14 cellular contexts compared by ENCODE assay signal in the genomic region with DNA sequence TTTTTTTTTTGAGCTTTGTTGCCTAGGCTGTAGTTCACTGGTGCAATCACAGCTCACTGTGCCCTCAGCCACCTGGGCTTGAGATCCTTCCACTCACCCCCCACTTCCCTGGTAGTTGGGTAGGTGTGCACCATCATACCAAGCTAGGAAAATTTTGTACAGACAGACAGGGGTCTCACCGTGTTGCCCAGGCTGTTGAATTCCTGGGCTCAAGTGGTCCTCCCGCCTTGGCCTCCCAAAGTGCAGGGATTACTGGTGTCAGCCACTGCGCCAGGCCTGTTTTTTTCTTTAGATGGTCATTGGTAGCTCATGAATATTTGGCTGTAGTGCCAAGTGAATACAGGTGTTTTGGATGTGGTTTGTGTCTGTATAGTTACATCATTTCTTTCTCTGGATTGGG. TPM values are rescaled to one million over a fixed set of nuclear protein-coding genes. Genes with fewer than 3 reads are reported as not detected.
DNase-seq lines count a peak whose midpoint lies in the region; ATAC-seq and TF ChIP-seq lines count a peak whose summit lies in the region.
"Had no signal": no experiment of that assay in that cellular context is flagged by ENCODE, and none has a peak within 500 bp of the region (broad histone marks: within the 10 kb centered on the region; RNA-seq: fewer than 3 reads in every experiment).

No MANE protein-coding gene starts in this region.

- peaks cover 11% of the 10 kb centered on the region for H4K20me1 ChIP-seq in mammary epithelial cell (ENCODE audit: insufficient read depth, low read length)

- H3K27me3 ChIP-seq in mammary epithelial cell (ENCODE audit: insufficient read depth, low read length) (no peaks in the 10 kb centered on the region), transverse colon (no peaks in the 10 kb centered on the region), left lung (no peaks in the 10 kb centered on the region)

- H3K27ac ChIP-seq in mammary epithelial cell (ENCODE audit: insufficient read depth, low read depth, low read length) (no peak overlapping the region), transverse colon (peak overlapping the region in 3 of 4 donors; percentile 21 to 79 (median 22)), left lung (peak overlapping the region in 1 of 2 donors; percentile 23)

- no peak overlapping the region for H3K4me2 ChIP-seq in mammary epithelial cell (ENCODE audit: insufficient read depth, low read depth, low read length)

- H3K36me3 ChIP-seq in mammary epithelial cell (ENCODE audit: insufficient read depth, low read length) (peaks cover 37% of the 10 kb centered on the region), transverse colon (peaks cover 0 to 37% (median 14%) of the 10 kb centered on the region in 4 donors), left lung (peaks cover 0 to 94% of the 10 kb centered on the region in 2 donors)

- WGBS in mammary epithelial cell (ENCODE audit: low coverage, missing lambda C conversion rate) = no CpG with 5 or more reads among the region's 3 CpGs
- WGBS in transverse colon (ENCODE audit: low coverage in 1 of 2), 2 donors = 86 to 100% methylated on average over 2 to 3 of the region's 3 CpGs

- H3K4me3 ChIP-seq in mammary epithelial cell (replicated peaks in 1 of 3; ENCODE audit: insufficient read depth in 1 of 3, low read depth in 2 of 3, low read length in 3 of 3) (no peak overlapping the region), transverse colon (no peak overlapping the region), left lung (no peak overlapping the region)

- TF ChIP-seq POLR2A in transverse colon (IDR thresholded peaks at IDR 0.05) = no peak

- TF ChIP-seq CTCF in MCF 10A (IDR thresholded peaks at IDR 0.05; ENCODE audit: unreplicated experiment) (no peak), mammary epithelial cell (conservative IDR thresholded peaks at IDR 0.05 in 1 of 2, IDR thresholded peaks at IDR 0.05 in 1 of 2; ENCODE audit: extremely low read depth in 1 of 2, insufficient read depth in 1 of 2, low read depth in 1 of 2, low read length in 2 of 2) (no peak), mesothelial cell of epicardium (IDR thresholded peaks at IDR 0.05; ENCODE audit: unreplicated experiment) (no peak), transverse colon (IDR thresholded peaks at IDR 0.05) (no peak), left lung (IDR thresholded peaks at IDR 0.05) (no peak)

- dilution Hi-C loops in mammary epithelial cell (cut with HindIII; ENCODE audit: low sequenced_read_pairs) = no loop called here

- H3K36me3 Mint-ChIP-seq in MCF 10A (ENCODE audit: insufficient read depth, unreplicated experiment) (peaks cover 92% of the 10 kb centered on the region), mesothelial cell of epicardium (peaks cover 27% of the 10 kb centered on the region)
- H3K36me3 Mint-ChIP-seq in activated naive CD4-positive, alpha-beta T cell treated with anti-CD3 and anti-CD28 coated beads, Interleukin-2, amount 50 U/mL, for 72 hours = peaks cover 16 to 39% of the 10 kb centered on the region in 2 donors

- DNase-seq in MCF 10A (ENCODE audit: unreplicated experiment) (no peak), mammary epithelial cell (no peak), mesothelial cell of epicardium (ENCODE audit: low spot score in 2 of 2, unreplicated experiment in 2 of 2) (no peak), transverse colon (no peak), NK-92 (lab: John Stamatoyannopoulos, UW; ENCODE audit: unreplicated experiment) (no peak), left lung (no peak)
- DNase-seq in activated naive CD4-positive, alpha-beta T cell treated with anti-CD3 and anti-CD28 coated beads, Interleukin-2, amount 50 U/mL, for 72 hours (ENCODE audit: low spot score in 2 of 2) = no peak
- DNase-seq: activated CD4-positive, alpha-beta T cell treated with anti-CD3 and anti-CD28 coated beads, Interleukin-2, amount 50 U/mL, for 1 hour; AML-193; anterior cingulate cortex; hippocampal formation; NCI-H1105 treated with DMSO at 0.1 percent for 48 hours; NCI-H748 treated with DMSO at 0.1 percent for 48 hours had no signal

- H3K4me3 Mint-ChIP-seq in MCF 10A (ENCODE audit: unreplicated experiment) (peak overlapping the region; percentile 48), mesothelial cell of epicardium (no peak overlapping the region)

- H3K4me1 ChIP-seq in mammary epithelial cell (ENCODE audit: insufficient read depth, low read length) (peaks cover 55% of the 10 kb centered on the region), transverse colon (peaks cover 10 to 70% (median 33%) of the 10 kb centered on the region in 4 donors), left lung (peaks cover 37 to 67% of the 10 kb centered on the region in 2 donors)

- no TSS peak for BruUV-seq in MCF 10A (replicated peaks; lab: Mats Ljungman, UMichigan)
- BruUV-seq in mammary epithelial cell (replicated peaks; lab: Mats Ljungman, UMichigan) = no TSS peak

- H3K9ac ChIP-seq in mammary epithelial cell (ENCODE audit: insufficient read depth, low read length) = no peak overlapping the region

- CTCF ChIA-PET in MCF 10A (lab: Yijun Ruan, JAX) = interaction anchor here (0.6 to 3.0 kb wide), 8 partner anchors 8 to 139 kb away, joined by 3 to 14 read pairs (median 4); a partner anchor contains a TSS
- CTCF ChIA-PET in mammary epithelial cell (lab: Charles Lee; ENCODE audit: low non-redundant PET) = no interaction called here

- peaks cover 87% of the 10 kb centered on the region for H3K79me2 ChIP-seq in mammary epithelial cell (ENCODE audit: insufficient read depth, low read length)

- H3K4me1 Mint-ChIP-seq in MCF 10A (ENCODE audit: insufficient read depth, unreplicated experiment) = peaks cover 63% of the 10 kb centered on the region
- peaks cover 55% of the 10 kb centered on the region for H3K4me1 Mint-ChIP-seq in mesothelial cell of epicardium

- in situ Hi-C loops in mammary epithelial cell (cut with MboI; ENCODE audit: low sequenced_read_pairs in 2 of 2) = loop anchor here in 1 of 2 donors (5.0 kb wide), 1 partner anchor 41 kb away; no protein-coding TSS in a partner anchor
- in situ Hi-C loops in transverse colon (cut with MboI; ENCODE audit: low pct_ligation_motif_present in 1 of 4, low pct_unique_long_range_greater_than_20kb in 1 of 4, low sequenced_read_pairs in 3 of 4) = loop anchor here in 3 of 4 donors (25.0 kb wide), 2 partner anchors 116 to 966 kb away; a partner anchor contains a TSS

- H3K9me3 Mint-ChIP-seq in MCF 10A (ENCODE audit: unreplicated experiment) (no peaks in the 10 kb centered on the region), mesothelial cell of epicardium (no peaks in the 10 kb centered on the region)
- no peaks in the 10 kb centered on the region for H3K9me3 Mint-ChIP-seq in activated naive CD4-positive, alpha-beta T cell treated with anti-CD3 and anti-CD28 coated beads, Interleukin-2, amount 50 U/mL, for 72 hours

- intact Hi-C loops in MCF 10A (cut with micrococcal nuclease) = no loop called here
- intact Hi-C loops in mammary epithelial cell (cut with micrococcal nuclease) = no loop called here
- intact Hi-C loops in transverse colon (cut with DNase I; ENCODE audit: low total_unique reads) = no loop called here
- intact Hi-C loops in left lung (cut with DNase I) = loop anchor here in 1 of 2 donors (5.0 kb wide), 1 partner anchor 41 kb away; no protein-coding TSS in a partner anchor

- ATAC-seq in activated naive CD4-positive, alpha-beta T cell treated with anti-CD3 and anti-CD28 coated beads, Interleukin-2, amount 50 U/mL, for 72 hours = no peak
- ATAC-seq in left lung = no peak
- ATAC-seq in HG03442 (IDR thresholded peaks at IDR 0.05; ENCODE audit: unreplicated experiment) = no peak

- no peak overlapping the region for H2AFZ ChIP-seq in mammary epithelial cell (ENCODE audit: low read depth, low read length)

- H3K27me3 Mint-ChIP-seq in MCF 10A (ENCODE audit: insufficient read depth, unreplicated experiment) = no peaks in the 10 kb centered on the region
- H3K27me3 Mint-ChIP-seq in mesothelial cell of epicardium (ENCODE audit: low read depth) = no peaks in the 10 kb centered on the region

- peak overlapping the region; percentile 84 for H3K27ac Mint-ChIP-seq in MCF 10A (ENCODE audit: low read depth, unreplicated experiment)
- peak overlapping the region; percentile 62 to 75 for H3K27ac Mint-ChIP-seq in activated naive CD4-positive, alpha-beta T cell treated with anti-CD3 and anti-CD28 coated beads, Interleukin-2, amount 50 U/mL, for 72 hours
- H3K27ac Mint-ChIP-seq in mesothelial cell of epicardium = peak overlapping the region; percentile 91

- no peaks in the 10 kb centered on the region for H3K9me3 ChIP-seq in mammary epithelial cell (replicated peaks; ENCODE audit: insufficient read depth, low read length)
- H3K9me3 ChIP-seq in transverse colon = no peaks in the 10 kb centered on the region
- H3K9me3 ChIP-seq in left lung = no peaks in the 10 kb centered on the region

- no peak for TF ChIP-seq EP300 in transverse colon (IDR thresholded peaks at IDR 0.05; ENCODE audit: low read depth)

- POLR2A ChIA-PET in MCF 10A (lab: Yijun Ruan, JAX) = interaction anchor here (0.5 to 15.1 kb wide), 4 partner anchors 17 to 637 kb away, joined by 3 to 615 read pairs (median 19); a partner anchor contains a TSS

RNA-seq across cellular contexts. Expression of a gene that starts 7.5 kb away (rescaled TPM):
- total RNA-seq in MCF 10A (2022) = 18.3 and 34.3 TPM in 2 replicates
- total RNA-seq in mammary epithelial cell = 10 to 100 TPM; 20.0 to 26.3 TPM
- polyA plus RNA-seq in mammary epithelial cell = 20.5 TPM
- polyA minus RNA-seq in mammary epithelial cell = 1.0 TPM
- total RNA-seq in activated naive CD4-positive, alpha-beta T cell treated with anti-CD3 and anti-CD28 coated beads, Interleukin-2, amount 50 U/mL, for 72 hours = 10 to 100 TPM; 34.7 to 40.1 TPM
- 13.9 to 14.7 TPM (median 13.9 TPM) in 3 replicates for total RNA-seq in mesothelial cell of epicardium
- total RNA-seq in transverse colon = 100 to 1,000 TPM in 3 of 4 donors, 10 to 100 TPM in 1; 90.7 to 761 (median 173) TPM
- total RNA-seq in left lung = 10 to 100 TPM; 18.6 to 26.5 TPM

RNA-seq across cellular contexts. Expression of a gene that starts 17.7 kb away (rescaled TPM):
- total RNA-seq in MCF 10A (2022) (303 and 310 TPM in 2 replicates), mammary epithelial cell (100 to 1,000 TPM; 230 to 262 TPM), mesothelial cell of epicardium (144 to 154 TPM (median 149 TPM) in 3 replicates), transverse colon (100 to 1,000 TPM in 3 of 4 donors, 10 to 100 TPM in 1; 52.1 to 234 (median 149) TPM), left lung (100 to 1,000 TPM; 151 to 155 TPM)
- 150 TPM for polyA plus RNA-seq in mammary epithelial cell
- polyA minus RNA-seq in mammary epithelial cell = 119 TPM
- total RNA-seq in activated naive CD4-positive, alpha-beta T cell treated with anti-CD3 and anti-CD28 coated beads, Interleukin-2, amount 50 U/mL, for 72 hours = 100 to 1,000 TPM; 192 to 271 TPM
